7 cellular contexts compared by ENCODE assay signal in genomic region chr15:47912910-47913309, GRCh38.
DNase-seq lines count a peak whose midpoint lies in the region; TF ChIP-seq lines count a peak whose summit lies in the region.
"Not testable (repeated sequence)": the region's sequence is repeated elsewhere in the genome, so short reads cannot be mapped to it uniquely, and the experiment has no call there.

No MANE protein-coding gene starts in this region.

- BruUV-seq in OCI-LY7 (replicated peaks; lab: Mats Ljungman, UMichigan), result not testable (repeated sequence)

- not testable (repeated sequence) for H3K4me1 ChIP-seq in OCI-LY7 (ENCODE audit: insufficient read depth, low read length, poor library complexity, severe bottlenecking)

- not testable (repeated sequence) for H3K4me2 ChIP-seq in OCI-LY7 (ENCODE audit: low read length)

- not testable (repeated sequence) for H3K79me2 ChIP-seq in OCI-LY7 (ENCODE audit: insufficient read depth, low read depth, low read length)

- not testable (repeated sequence) for H4K20me1 ChIP-seq in OCI-LY7 (ENCODE audit: insufficient read depth, low read length)

- TF ChIP-seq CTCF in GM13977 (IDR thresholded peaks at IDR 0.05; ENCODE audit: extremely low read depth, insufficient read depth, missing control alignments), result peak; percentile 53
- peak; percentile 3 for TF ChIP-seq CTCF in HL-60 (IDR thresholded peaks at IDR 0.05; ENCODE audit: insufficient read depth, low read length)
- peak; percentile 42; the same call in 1 of the 2 replicates for TF ChIP-seq CTCF in OCI-LY7 (conservative IDR thresholded peaks at IDR 0.05; ENCODE audit: low read length)
- TF ChIP-seq CTCF in brain microvascular endothelial cell (IDR thresholded peaks at IDR 0.05; ENCODE audit: low read depth, low read length, missing control alignments), result peak; percentile 15

- not testable (repeated sequence) for H3K9me3 ChIP-seq in OCI-LY7 (ENCODE audit: low read length)

- DNase-seq in DMS53 (lab: John Stamatoyannopoulos, UW) (peak; percentile 48), HL-60 (ENCODE audit: low read depth in 1 of 2, low spot score in 1 of 2) (peak in 1 of 2 experiments; percentile 12), NCI-H146 treated with DMSO at 0.1 percent for 48 hours (lab: John Stamatoyannopoulos, UW; ENCODE audit: unreplicated experiment) (peak; percentile 14), OCI-LY7 (ENCODE audit: low spot score) (peak; percentile 8), iPS-NIHi11 (ENCODE audit: low spot score) (peak; percentile 30)
- DNase-seq in GM13977 (ENCODE audit: low spot score); brain microvascular endothelial cell: not testable (repeated sequence)

- CTCF ChIA-PET in OCI-LY7 (lab: Charles Lee; ENCODE audit: unreplicated experiment), result not testable (repeated sequence)

- not testable (repeated sequence) for H2AFZ ChIP-seq in OCI-LY7 (ENCODE audit: low read length)

- H3K4me3 ChIP-seq in HL-60 (replicated peaks; ENCODE audit: insufficient read depth, low read length); OCI-LY7 (ENCODE audit: low read depth, low read length, poor library complexity, severe bottlenecking); brain microvascular endothelial cell (ENCODE audit: low read depth, low read length): not testable (repeated sequence)

- H3K27ac ChIP-seq in HL-60 (replicated peaks); OCI-LY7 (ENCODE audit: low read depth, low read length, poor library complexity, severe bottlenecking); brain microvascular endothelial cell: not testable (repeated sequence)

- intact Hi-C loops in OCI-LY7 (cut with micrococcal nuclease; ENCODE audit: unreplicated experiment), result not testable (repeated sequence)

- not testable (repeated sequence) for H3K27me3 ChIP-seq in HL-60 (ENCODE audit: insufficient read depth, poor library complexity, severe bottlenecking); brain microvascular endothelial cell (replicated peaks)

- in situ Hi-C loops in GM13977 (cut with MboI; ENCODE audit: low pct_unique_long_range_greater_than_20kb, low sequenced_read_pairs, unreplicated experiment); brain microvascular endothelial cell (cut with HindIII; ENCODE audit: low pct_ligation_motif_present, low sequenced_read_pairs): not testable (repeated sequence)

- not testable (repeated sequence) for H3K9me2 ChIP-seq in OCI-LY7 (ENCODE audit: insufficient read depth, low read length)

- POLR2A ChIA-PET in OCI-LY7 (lab: Charles Lee), result not testable (repeated sequence)

- H3K36me3 ChIP-seq in OCI-LY7 (ENCODE audit: insufficient read depth, low read length); brain microvascular endothelial cell (replicated peaks): not testable (repeated sequence)

Comparison
In these comparisons a context has a peak if more than half of its experiments do, and no peak if none do; other contexts are left out.
1. CTCF ChIP-seq: peak in every context shown above with its lines; median percentile 53 in GM13977; 42 in OCI-LY7; 15 in brain microvascular endothelial cell; 3 in HL-60.